Comparison of ENCODE assay signal across 11 cellular contexts in the genomic region with DNA sequence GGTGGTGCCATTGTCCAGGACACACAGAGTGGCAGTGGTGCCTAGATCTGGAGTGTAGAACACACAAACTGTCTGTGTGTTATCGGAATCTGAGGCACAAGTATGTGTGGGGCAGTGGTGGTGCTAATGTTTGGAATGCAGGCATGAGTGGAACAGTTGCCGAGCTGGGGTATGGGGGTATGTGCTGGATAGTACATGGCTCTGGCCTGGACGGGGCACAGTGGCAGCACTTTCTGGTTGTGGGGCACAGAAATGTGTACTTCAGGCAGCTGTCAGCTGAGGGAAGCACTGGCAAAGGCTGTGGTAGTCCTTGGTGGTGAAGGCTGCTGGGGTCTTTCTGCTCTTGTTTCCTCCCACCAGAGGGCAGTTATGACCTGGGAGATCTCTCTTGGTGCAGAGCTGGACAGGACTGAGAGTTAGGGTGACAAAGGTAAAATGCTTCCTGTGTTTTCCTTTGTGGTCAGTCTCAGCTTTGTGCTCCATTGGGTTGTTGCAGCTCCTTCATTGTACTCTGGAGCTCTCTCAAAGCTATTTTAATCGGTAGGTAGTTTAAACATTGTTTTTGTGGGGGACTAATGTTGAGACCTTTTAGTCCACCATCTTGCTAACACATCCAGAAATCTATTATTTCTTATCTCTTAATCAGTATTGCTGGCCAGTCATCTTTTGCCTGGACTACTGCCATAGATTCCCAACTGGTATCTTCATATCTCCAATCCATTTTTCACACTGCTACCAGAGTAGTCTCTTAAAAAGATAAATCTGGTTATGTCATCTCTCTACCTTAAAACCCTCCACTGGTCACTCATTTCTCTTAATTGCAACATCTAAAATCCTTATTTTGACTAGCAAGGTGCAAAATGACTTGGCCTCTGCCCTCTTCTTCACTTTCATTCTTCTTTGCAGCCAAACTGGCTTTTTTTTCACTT.
DNase-seq lines count a peak whose midpoint lies in the region; ATAC-seq and TF ChIP-seq lines count a peak whose summit lies in the region.
"Had no signal": no experiment of that assay in that cellular context is flagged by ENCODE, and none has a peak within 500 bp of the region (broad histone marks: within the 10 kb centered on the region; RNA-seq: fewer than 3 reads in every experiment).

No MANE protein-coding gene starts in this region.

- H3K9me3 ChIP-seq in OCI-LY7 (ENCODE audit: low read length), result no peaks in the 10 kb centered on the region
- H3K9me3 ChIP-seq: left lung had no signal

- no peaks in the 10 kb centered on the region for H3K4me1 Mint-ChIP-seq in natural killer cell treated with Interleukin-12 subunit alpha and Interleukin-12 subunit beta and Interleukin-15 and Interleukin-18, amount 100 ng/mL, for 72 hours (ENCODE audit: low read depth in 2 of 2)
- H3K4me1 Mint-ChIP-seq in natural killer cell, result no peaks in the 10 kb centered on the region

- H3K4me1 ChIP-seq in OCI-LY7 (ENCODE audit: insufficient read depth, low read length, poor library complexity, severe bottlenecking), result no peaks in the 10 kb centered on the region
- H3K4me1 ChIP-seq: left lung, Peyer's patch had no signal

- DNase-seq in natural killer cell treated with Interleukin-12 subunit alpha and Interleukin-12 subunit beta and Interleukin-15 and Interleukin-18, amount 100 ng/mL, for 72 hours (ENCODE audit: low spot score), result no peak
- DNase-seq in natural killer cell, result no peak
- DNase-seq in OCI-LY7 (ENCODE audit: low spot score), result no peak
- peak; percentile 3 to 6 for DNase-seq in erythroblast (lab: John Stamatoyannopoulos, UW)
- DNase-seq in activated gamma-delta T cell (lab: John Stamatoyannopoulos, UW), result no peak
- no peak for DNase-seq in NCI-H1105 (lab: John Stamatoyannopoulos, UW)
- DNase-seq in NCI-H524 (lab: John Stamatoyannopoulos, UW), result no peak
- DNase-seq: foreskin melanocyte, Peyer's patch had no signal

- H3K36me3 ChIP-seq in OCI-LY7 (ENCODE audit: insufficient read depth, low read length), result no peaks in the 10 kb centered on the region
- H3K36me3 ChIP-seq: left lung, Peyer's patch had no signal

- no peak overlapping the region for H3K4me3 Mint-ChIP-seq in natural killer cell treated with Interleukin-12 subunit alpha and Interleukin-12 subunit beta and Interleukin-15 and Interleukin-18, amount 100 ng/mL, for 72 hours
- H3K4me3 Mint-ChIP-seq in natural killer cell, result no peak overlapping the region

- H3K27ac Mint-ChIP-seq in natural killer cell treated with Interleukin-12 subunit alpha and Interleukin-12 subunit beta and Interleukin-15 and Interleukin-18, amount 100 ng/mL, for 72 hours, result no peak overlapping the region
- no peak overlapping the region for H3K27ac Mint-ChIP-seq in natural killer cell

- CTCF ChIA-PET in OCI-LY7 (lab: Charles Lee; ENCODE audit: unreplicated experiment), result no interaction called here

- H3K36me3 Mint-ChIP-seq in natural killer cell treated with Interleukin-12 subunit alpha and Interleukin-12 subunit beta and Interleukin-15 and Interleukin-18, amount 100 ng/mL, for 72 hours, result no peaks in the 10 kb centered on the region
- no peaks in the 10 kb centered on the region for H3K36me3 Mint-ChIP-seq in natural killer cell

- POLR2A ChIA-PET in OCI-LY7 (lab: Charles Lee), result no interaction called here

- intact Hi-C loops in natural killer cell (cut with micrococcal nuclease) (no loop called here), OCI-LY7 (cut with micrococcal nuclease; ENCODE audit: unreplicated experiment) (no loop called here)

- no peaks in the 10 kb centered on the region for H3K79me2 ChIP-seq in OCI-LY7 (ENCODE audit: insufficient read depth, low read depth, low read length)

- H3K27ac ChIP-seq in OCI-LY7 (ENCODE audit: low read depth, low read length, poor library complexity, severe bottlenecking), result no peak overlapping the region
- H3K27ac ChIP-seq: left lung, Peyer's patch had no signal

- peak; percentile 24 to 40 for ATAC-seq in natural killer cell treated with Interleukin-12 subunit alpha and Interleukin-12 subunit beta and Interleukin-15 and Interleukin-18, amount 100 ng/mL, for 72 hours
- ATAC-seq in natural killer cell (no peak), HG03108 (IDR thresholded peaks at IDR 0.05; ENCODE audit: unreplicated experiment) (no peak)
- ATAC-seq: left lung had no signal

- H3K27me3 Mint-ChIP-seq in natural killer cell treated with Interleukin-12 subunit alpha and Interleukin-12 subunit beta and Interleukin-15 and Interleukin-18, amount 100 ng/mL, for 72 hours, result peaks cover 34 to 43% of the 10 kb centered on the region in 2 donors
- H3K27me3 Mint-ChIP-seq in natural killer cell (ENCODE audit: low read depth in 2 of 2), result peaks cover 26 to 44% of the 10 kb centered on the region in 2 donors

- no peaks in the 10 kb centered on the region for H3K9me2 ChIP-seq in OCI-LY7 (ENCODE audit: insufficient read depth, low read length)

- H3K9me3 Mint-ChIP-seq in natural killer cell treated with Interleukin-12 subunit alpha and Interleukin-12 subunit beta and Interleukin-15 and Interleukin-18, amount 100 ng/mL, for 72 hours, result peaks cover 2% of the 10 kb centered on the region
- no peaks in the 10 kb centered on the region for H3K9me3 Mint-ChIP-seq in natural killer cell

- no peak overlapping the region for H3K4me3 ChIP-seq in OCI-LY7 (ENCODE audit: low read depth, low read length, poor library complexity, severe bottlenecking)
- H3K4me3 ChIP-seq: left lung, Peyer's patch had no signal

- no peak for TF ChIP-seq CTCF in natural killer cell (IDR thresholded peaks at IDR 0.05)
- TF ChIP-seq CTCF in OCI-LY7 (conservative IDR thresholded peaks at IDR 0.05; ENCODE audit: low read length), result 0 out of 2 replicates have a peak, but pooled peaks have one; percentile 23

- H2AFZ ChIP-seq in OCI-LY7 (ENCODE audit: low read length), result no peak overlapping the region

- TF ChIP-seq POLR2A in erythroblast (IDR thresholded peaks at IDR 0.05; ENCODE audit: low read length), result no peak

- H3K4me2 ChIP-seq in OCI-LY7 (ENCODE audit: low read length), result no peak overlapping the region

- no peaks in the 10 kb centered on the region for H4K20me1 ChIP-seq in OCI-LY7 (ENCODE audit: insufficient read depth, low read length)

- no TSS peak for BruUV-seq in OCI-LY7 (replicated peaks; lab: Mats Ljungman, UMichigan)

Comparison
In these comparisons a context has a peak if more than half of its experiments do, and no peak if none do; other contexts are left out.
1. ATAC-seq: peak in natural killer cell treated with Interleukin-12 subunit alpha and Interleukin-12 subunit beta and Interleukin-15 and Interleukin-18, amount 100 ng/mL, for 72 hours (2 of 2); none in natural killer cell (0 of 3) and HG03108 (single experiment).
2. DNase-seq: peak in erythroblast (2 of 2); none in natural killer cell treated with Interleukin-12 subunit alpha and Interleukin-12 subunit beta and Interleukin-15 and Interleukin-18, amount 100 ng/mL, for 72 hours (single experiment), natural killer cell (single experiment), OCI-LY7 (single experiment), activated gamma-delta T cell (single experiment), NCI-H1105 (single experiment) and NCI-H524 (0 of 2).